In the genomic region with DNA sequence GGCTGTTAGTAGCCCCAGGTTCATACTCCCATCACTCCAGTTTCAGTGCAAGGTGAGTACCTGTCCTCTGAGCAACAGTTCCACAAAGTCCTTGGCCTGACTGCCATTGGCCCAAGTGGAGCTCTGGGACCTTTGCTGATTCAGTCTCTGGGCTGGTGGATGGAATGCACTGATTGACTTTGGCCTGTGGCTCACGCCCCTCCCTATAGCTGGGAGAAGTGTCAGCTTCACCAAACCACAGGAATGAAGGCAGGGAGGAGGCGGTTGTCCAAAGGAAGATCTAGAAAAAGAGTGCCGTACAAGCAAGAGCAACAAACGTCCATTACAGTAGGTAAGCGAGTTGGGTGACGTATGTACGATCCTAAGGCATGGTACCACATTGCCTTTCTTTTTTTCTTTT, we compare ENCODE assay signal across 14 cellular contexts. TPM values are rescaled to one million over a fixed set of nuclear protein-coding genes. Genes with fewer than 3 reads are reported as not detected.
DNase-seq lines count a peak whose midpoint lies in the region; ATAC-seq and TF ChIP-seq lines count a peak whose summit lies in the region.
"Had no signal": no experiment of that assay in that cellular context is flagged by ENCODE, and none has a peak within 500 bp of the region (broad histone marks: within the 10 kb centered on the region; RNA-seq: fewer than 3 reads in every experiment).

No MANE protein-coding gene starts in this region.

- ATAC-seq in IMR-90 (ENCODE audit: low read depth), result peak; percentile 83
- ATAC-seq: activated CD8-positive, alpha-beta memory T cell treated with anti-CD3 and anti-CD28 coated beads, Interleukin-2, amount 10 ng/mL, durations not matched to agents 7 days and 5 days; activated naive CD8-positive, alpha-beta T cell treated with anti-CD3 and anti-CD28 coated beads, Interleukin-2, amount 50 U/mL, for 24 hours; stimulated activated naive B cell treated with anti-CD40 and anti-IgM and Interleukin-4, amounts not matched to agents 10 μg/mL and 1 μg/mL and 100 μg/mL, for 72 hours had no signal

- no peak overlapping the region for H3K4me3 ChIP-seq in IMR-90 (ENCODE audit: insufficient read depth, low read depth, low read length)
- H3K4me3 ChIP-seq in brain microvascular endothelial cell (ENCODE audit: low read depth, low read length), result no peak overlapping the region
- H3K4me3 ChIP-seq in mesenchymal stem cell (ENCODE audit: insufficient read depth in 1 of 2, low read depth in 1 of 2, low read length in 2 of 2), result no peak overlapping the region

- H4K5ac ChIP-seq in IMR-90 (ENCODE audit: low read depth, low read length), result no peak overlapping the region

- H3K4me1 ChIP-seq in IMR-90 (ENCODE audit: control insufficient read depth, insufficient read depth, low read length), result peaks cover 9% of the 10 kb centered on the region
- peaks cover 10% of the 10 kb centered on the region for H3K4me1 ChIP-seq in mesenchymal stem cell (ENCODE audit: control insufficient read depth, insufficient read depth, low read depth, low read length)

- intact Hi-C loops in IMR-90 (cut with micrococcal nuclease), result no loop called here

- peaks cover 9% of the 10 kb centered on the region for H3K9me1 ChIP-seq in IMR-90 (ENCODE audit: insufficient read depth, low read length)

- H3K79me1 ChIP-seq in IMR-90 (ENCODE audit: low read depth in 1 of 2, low read length in 2 of 2), result peaks cover 0 to 4% of the 10 kb centered on the region in 2 experiments; a peak in 1 of 4 replicates
- no peaks in the 10 kb centered on the region for H3K79me1 ChIP-seq in mesenchymal stem cell (replicated peaks; ENCODE audit: low read length, poor library complexity, severe bottlenecking)

- H3K56ac ChIP-seq in IMR-90 (ENCODE audit: extremely low read depth, insufficient read depth, low read length), result no peak overlapping the region

- POLR2A ChIA-PET in IMR-90 (lab: Charles Lee; ENCODE audit: unreplicated experiment), result no interaction called here

- peak overlapping the region; percentile 76 for H2BK20ac ChIP-seq in IMR-90 (ENCODE audit: low read depth, low read length)

- H2AK9ac ChIP-seq in IMR-90 (replicated peaks; ENCODE audit: low read depth, low read length, poor library complexity), result no peak overlapping the region

- no peak for TF ChIP-seq RAD21 in IMR-90 (IDR thresholded peaks at IDR 0.05; ENCODE audit: low read length)

- H3K9me3 ChIP-seq in IMR-90 (ENCODE audit: control insufficient read depth, insufficient read depth, low read length) (no peaks in the 10 kb centered on the region), mesenchymal stem cell (ENCODE audit: control insufficient read depth, low read length) (no peaks in the 10 kb centered on the region)

- H3K4ac ChIP-seq in IMR-90 (ENCODE audit: low read depth, low read length) (peak overlapping the region; percentile 44), mesenchymal stem cell (ENCODE audit: low read depth in 1 of 2, low read length in 2 of 2) (no peak overlapping the region)

- H3K14ac ChIP-seq in IMR-90 (replicated peaks; ENCODE audit: low read depth, low read length), result peak overlapping the region; percentile 16; the same call in 1 of the 2 replicates
- no peak overlapping the region for H3K14ac ChIP-seq in mesenchymal stem cell (ENCODE audit: low read length in 2 of 2)

- H2AFZ ChIP-seq in IMR-90 (replicated peaks; ENCODE audit: low read length, poor library complexity) (peak overlapping the region; percentile 7), mesenchymal stem cell (ENCODE audit: low read depth, low read length) (peak overlapping the region; percentile 68)

- CTCF ChIA-PET in IMR-90 (lab: Yijun Ruan, JAX), result interaction anchor here (0.9 to 1.2 kb wide), 2 partner anchors 11 to 18 kb away, joined by 3 read pairs; no protein-coding TSS in a partner anchor

- H2AK5ac ChIP-seq in IMR-90 (ENCODE audit: low read depth, low read length) (0 out of 2 replicates have a peak overlapping the region, but pooled peaks have one; percentile 47), mesenchymal stem cell (ENCODE audit: low read length, severe bottlenecking) (no peak overlapping the region)

- no peak overlapping the region; a peak in 1 of 4 replicates for H4K8ac ChIP-seq in IMR-90 (ENCODE audit: low read depth in 2 of 2, low read length in 2 of 2)
- H4K8ac ChIP-seq in mesenchymal stem cell (ENCODE audit: low read length), result no peak overlapping the region

- H4K20me1 ChIP-seq in IMR-90 (ENCODE audit: insufficient read depth, low read length), result no peaks in the 10 kb centered on the region

- peak overlapping the region in 1 of 2 experiments; percentile 39 for H2BK12ac ChIP-seq in mesenchymal stem cell (ENCODE audit: low read length in 2 of 2)

- H2BK15ac ChIP-seq in IMR-90 (ENCODE audit: low read depth, low read length) (peak overlapping the region; percentile 0; the same call in 1 of the 3 replicates), mesenchymal stem cell (ENCODE audit: low read depth, poor library complexity, severe bottlenecking) (no peak overlapping the region)

- H3K9ac ChIP-seq in IMR-90 (ENCODE audit: low read depth, low read length) (no peak overlapping the region), mesenchymal stem cell (ENCODE audit: low read length) (no peak overlapping the region)

- in situ Hi-C loops in IMR-90 (cut with MboI; ENCODE audit: low sequenced_read_pairs) (no loop called here), brain microvascular endothelial cell (cut with HindIII; ENCODE audit: low pct_ligation_motif_present, low sequenced_read_pairs) (no loop called here), KBM-7 (cut with MboI; ENCODE audit: low pct_unique_long_range_greater_than_20kb, low sequenced_read_pairs) (no loop called here)

- TF ChIP-seq CTCF in IMR-90 (conservative IDR thresholded peaks at IDR 0.05; ENCODE audit: low read depth, low read length) (no peak), brain microvascular endothelial cell (IDR thresholded peaks at IDR 0.05; ENCODE audit: low read depth, low read length, missing control alignments) (no peak), GM20000 (IDR thresholded peaks at IDR 0.05; ENCODE audit: extremely low read depth, missing control alignments) (no peak)

- no TSS peak for BruUV-seq in IMR-90 (replicated peaks; lab: Mats Ljungman, UMichigan)

- H3K27ac ChIP-seq in IMR-90 (ENCODE audit: insufficient read depth, low read length) (no peak overlapping the region), brain microvascular endothelial cell (no peak overlapping the region), mesenchymal stem cell (ENCODE audit: low read length, poor library complexity, severe bottlenecking) (no peak overlapping the region)
- H3K27ac ChIP-seq: C4-2B had no signal

- peak overlapping the region; percentile 28; the same call in 1 of the 2 replicates for H2BK120ac ChIP-seq in IMR-90 (ENCODE audit: low read depth, low read length)
- no peak overlapping the region for H2BK120ac ChIP-seq in mesenchymal stem cell (ENCODE audit: low read depth, low read length)

- H2BK5ac ChIP-seq in IMR-90 (ENCODE audit: low read depth, low read length, poor library complexity, severe bottlenecking) (no peak overlapping the region), mesenchymal stem cell (ENCODE audit: low read depth, low read length, poor library complexity, severe bottlenecking) (no peak overlapping the region)

- TF ChIP-seq POLR2A in IMR-90 (IDR thresholded peaks at IDR 0.05; ENCODE audit: low read depth, low read length), result no peak

- WGBS in IMR-90 (ENCODE audit: extremely low coverage in 2 of 2, insufficient read length in 1 of 2), 2 experiments, result no CpG with 5 or more reads among the region's 7 CpGs
- 53% methylated on average over 7 of the region's 7 CpGs for WGBS in mesenchymal stem cell

- no peaks in the 10 kb centered on the region for H3K36me3 ChIP-seq in IMR-90 (ENCODE audit: control insufficient read depth, insufficient read depth, low read length)
- no peaks in the 10 kb centered on the region for H3K36me3 ChIP-seq in brain microvascular endothelial cell (replicated peaks)
- no peaks in the 10 kb centered on the region for H3K36me3 ChIP-seq in mesenchymal stem cell (ENCODE audit: control insufficient read depth in 1 of 2, insufficient read depth in 2 of 2, low read depth in 1 of 2, low read length in 2 of 2)

- dilution Hi-C loops in IMR-90 (cut with HindIII; ENCODE audit: low sequenced_read_pairs, unreplicated experiment), result no loop called here

- H3K27me3 ChIP-seq in IMR-90 (ENCODE audit: control insufficient read depth, insufficient read depth, low read length), result no peaks in the 10 kb centered on the region
- no peaks in the 10 kb centered on the region for H3K27me3 ChIP-seq in brain microvascular endothelial cell (replicated peaks)
- H3K27me3 ChIP-seq in mesenchymal stem cell (ENCODE audit: control insufficient read depth in 1 of 2, insufficient read depth in 1 of 2, low read length in 2 of 2), result no peaks in the 10 kb centered on the region

- H4K91ac ChIP-seq in IMR-90 (ENCODE audit: insufficient read depth, low read depth, low read length) (peak overlapping the region; percentile 46; the same call in 1 of the 2 replicates), mesenchymal stem cell (ENCODE audit: low read length) (no peak overlapping the region)

- no peak overlapping the region for H3K4me2 ChIP-seq in IMR-90 (ENCODE audit: low read depth, low read length)
- H3K4me2 ChIP-seq in mesenchymal stem cell (ENCODE audit: low read length, poor library complexity, severe bottlenecking), result no peak overlapping the region

- H3K23ac ChIP-seq in IMR-90 (ENCODE audit: low read depth, low read length) (no peak overlapping the region), mesenchymal stem cell (ENCODE audit: low read length in 2 of 2) (no peak overlapping the region)

- peak; percentile 89 for DNase-seq in AG20443 (ENCODE audit: low spot score)
- DNase-seq in IMR-90, result peak; percentile 63
- DNase-seq in brain microvascular endothelial cell, result peak; percentile 60
- DNase-seq in mesenchymal stem cell, result peak; percentile 60
- no peak for DNase-seq in KBM-7
- no peak for DNase-seq in GM19238 (ENCODE audit: insufficient read length, low spot score)
- no peak for DNase-seq in anterior cingulate cortex (lab: John Stamatoyannopoulos, UW)
- no peak for DNase-seq in GM20000 (ENCODE audit: low spot score)
- DNase-seq: activated CD8-positive, alpha-beta memory T cell treated with anti-CD3 and anti-CD28 coated beads, Interleukin-2, amount 10 ng/mL, durations not matched to agents 7 days and 5 days; activated naive CD8-positive, alpha-beta T cell treated with anti-CD3 and anti-CD28 coated beads, Interleukin-2, amount 50 U/mL, for 24 hours; NCI-H1048; stimulated activated naive B cell treated with anti-CD40 and anti-IgM and Interleukin-4, amounts not matched to agents 10 μg/mL and 1 μg/mL and 100 μg/mL, for 72 hours had no signal

- H3K18ac ChIP-seq in IMR-90 (ENCODE audit: low read depth, low read length), result peak overlapping the region; percentile 24; the same call in 1 of the 2 replicates
- H3K18ac ChIP-seq in mesenchymal stem cell (ENCODE audit: low read depth in 1 of 2, low read length in 2 of 2), result peak overlapping the region in 1 of 2 experiments; percentile 38

RNA-seq across cellular contexts. Expression of gene QPCT, which starts 34.0 kb away (rescaled TPM):
- total RNA-seq in IMR-90 (2012; rRNA removed), result 2.2 TPM in 2 replicates
- polyA plus RNA-seq in IMR-90 (2012; rRNA removed), result 1.6 and 1.9 TPM in 2 replicates
- 1.2 and 1.5 TPM in 2 replicates for polyA plus RNA-seq in IMR-90 (2012; cell fraction: cytosol; rRNA removed)
- 0.35 and 0.85 TPM in 2 replicates for polyA plus RNA-seq in IMR-90 (2012; cell fraction: nucleus; rRNA removed; ENCODE audit: low replicate concordance)
- polyA plus RNA-seq in mesenchymal stem cell (2013, experiment 1 of 2), result 9.6 TPM
- polyA plus RNA-seq in mesenchymal stem cell (2013, experiment 2 of 2), result 10.1 TPM
- total RNA-seq: neural crest cell had no signal

RNA-seq across cellular contexts. Expression of gene PRKD3, which starts 53.8 kb away (rescaled TPM):
- 46.4 and 47.5 TPM in 2 replicates for total RNA-seq in IMR-90 (2012; rRNA removed)
- polyA plus RNA-seq in IMR-90 (2012; rRNA removed), result 14.3 and 15.8 TPM in 2 replicates
- polyA plus RNA-seq in IMR-90 (2012; cell fraction: cytosol; rRNA removed), result 3.6 and 8.1 TPM in 2 replicates
- 3.7 and 26.4 TPM in 2 replicates for polyA plus RNA-seq in IMR-90 (2012; cell fraction: nucleus; rRNA removed; ENCODE audit: low replicate concordance)
- polyA plus RNA-seq in mesenchymal stem cell (2013, experiment 1 of 2), result 15.0 TPM
- 15.8 TPM for polyA plus RNA-seq in mesenchymal stem cell (2013, experiment 2 of 2)

Comparison
In these comparisons a context has a peak if more than half of its experiments do, and no peak if none do; other contexts are left out.
1. DNase-seq: peak in AG20443 (single experiment), IMR-90 (single experiment), brain microvascular endothelial cell (single experiment) and mesenchymal stem cell (single experiment); none in KBM-7 (single experiment), GM19238 (single experiment), anterior cingulate cortex (0 of 58) and GM20000 (single experiment).